ENCODE assay signal across 9 cellular contexts in the genomic region with DNA sequence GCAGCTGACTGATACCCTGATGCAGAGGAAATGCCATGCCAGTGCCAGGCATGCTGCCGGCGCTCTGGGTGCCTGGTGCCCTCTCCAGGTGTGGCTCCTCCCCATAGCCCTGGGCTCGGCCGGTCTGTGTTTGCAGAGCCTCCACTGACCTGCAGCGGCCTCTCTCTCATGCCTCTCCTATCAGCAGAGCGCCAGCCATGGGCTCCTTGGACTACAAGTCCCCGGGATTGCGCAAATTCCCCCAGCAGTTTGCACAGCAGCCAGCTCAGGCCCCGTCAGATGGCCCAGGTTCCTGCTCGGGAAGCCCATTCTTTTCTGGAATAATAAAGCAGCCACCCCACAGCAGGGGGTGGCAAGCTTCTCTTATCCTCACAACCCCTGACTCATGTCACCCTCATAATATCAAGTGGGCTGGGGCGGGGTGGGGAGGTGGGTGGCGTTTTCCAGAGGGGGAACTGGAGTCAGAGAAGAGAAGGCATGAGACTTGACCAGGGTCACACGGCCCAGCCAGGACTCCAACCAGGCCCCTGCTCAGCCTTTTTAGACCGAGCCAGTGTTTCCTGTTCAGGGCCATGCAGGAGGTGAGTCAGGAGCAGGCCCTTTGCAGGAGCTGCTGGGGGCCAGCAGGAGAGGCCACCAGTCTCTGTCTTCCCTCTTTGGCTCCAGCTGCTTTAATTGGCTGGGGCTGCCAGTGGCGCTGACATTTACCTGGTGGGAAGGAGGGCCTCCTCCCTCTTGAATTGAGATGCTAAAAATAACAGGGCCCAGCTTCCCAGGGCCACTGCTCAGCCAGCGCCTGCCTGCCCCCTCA. TPM values are rescaled to one million over a fixed set of nuclear protein-coding genes. Genes with fewer than 3 reads are reported as not detected.
A peak's percentile ranks its signal among the peaks of the same experiment; 100 is the strongest.
DNase-seq lines count a peak whose midpoint lies in the region; ATAC-seq, FAIRE-seq and TF ChIP-seq lines count a peak whose summit lies in the region.
"Had no signal": no experiment of that assay in that cellular context is flagged by ENCODE, and none has a peak within 500 bp of the region (broad histone marks: within the 10 kb centered on the region; RNA-seq: fewer than 3 reads in every experiment).

No MANE protein-coding gene starts in this region.

- no peaks in the 10 kb centered on the region for H3K27me3 ChIP-seq in endothelial cell of umbilical vein (ENCODE audit: control insufficient read depth in 2 of 2, insufficient read depth in 2 of 2, low read length in 2 of 2)

- peak; percentile 93 for FAIRE-seq in endothelial cell of umbilical vein (lab: Jason Lieb, UNC)

- POLR2A ChIA-PET in endothelial cell of umbilical vein (lab: Charles Lee): interaction anchor here (0.6 to 0.7 kb wide), 3 partner anchors 39 to 668 kb away, joined by 3 read pairs; no protein-coding TSS in a partner anchor

- DNase-seq in DMS153 (lab: John Stamatoyannopoulos, UW) (peak; percentile 57), NCI-H2196 (lab: John Stamatoyannopoulos, UW; ENCODE audit: unreplicated experiment) (peak; percentile 54), endothelial cell of umbilical vein (ENCODE audit: low read depth, low spot score) (peak; percentile 67), omental fat pad (ENCODE audit: low spot score) (no peak), retina (no peak)
- DNase-seq in stimulated activated CD4-positive, alpha-beta T cell treated with anti-CD3 and anti-CD28 coated beads, Interleukin-2, amount 100 ng/mL, for 24 hours: no peak
- DNase-seq: immature natural killer cell had no signal

- H3K4me2 ChIP-seq in endothelial cell of umbilical vein (ENCODE audit: insufficient read depth, low read length): peak overlapping the region; percentile 14

- intact Hi-C loops in endothelial cell of umbilical vein (cut with micrococcal nuclease): loop anchor here (2.0 kb wide), 1 partner anchor 43 kb away; no protein-coding TSS in a partner anchor

- H2AFZ ChIP-seq in endothelial cell of umbilical vein (ENCODE audit: low read depth, low read length): no peak overlapping the region

- peak; percentile 59 for ATAC-seq in omental fat pad (ENCODE audit: low FRiP score)
- ATAC-seq in HG03097 (IDR thresholded peaks at IDR 0.05; ENCODE audit: low FRiP score, unreplicated experiment): no peak
- no peak for ATAC-seq in HG02623 (IDR thresholded peaks at IDR 0.05; ENCODE audit: unreplicated experiment)

- no TSS peak for BruUV-seq in endothelial cell of umbilical vein (replicated peaks; lab: Mats Ljungman, UMichigan)

- peaks cover 49% of the 10 kb centered on the region for H3K4me1 ChIP-seq in endothelial cell of umbilical vein (ENCODE audit: control insufficient read depth, extremely low read depth, insufficient read depth, low read length)

- no peaks in the 10 kb centered on the region for H3K9me1 ChIP-seq in endothelial cell of umbilical vein (replicated peaks; ENCODE audit: control insufficient read depth, extremely low read depth, insufficient read depth, low read length)

- TF ChIP-seq POLR2A in endothelial cell of umbilical vein (IDR thresholded peaks at IDR 0.05; ENCODE audit: low read depth, low read length): no peak

- CTCF ChIA-PET in endothelial cell of umbilical vein (lab: Charles Lee): interaction anchor here (0.7 to 5.1 kb wide), 12 partner anchors 13 to 75 kb away, joined by 3 to 44 read pairs (median 4); no protein-coding TSS in a partner anchor

- H3K9me3 ChIP-seq in endothelial cell of umbilical vein (replicated peaks; ENCODE audit: control insufficient read depth, insufficient read depth, low read length): no peaks in the 10 kb centered on the region

- dilution Hi-C loops in endothelial cell of umbilical vein (cut with MboI; ENCODE audit: extremely low pct_ligation_motif_present, low sequenced_read_pairs): no loop called here

- TF ChIP-seq CTCF in endothelial cell of umbilical vein (IDR thresholded peaks at IDR 0.05; ENCODE audit: extremely low read depth in 1 of 2, insufficient read depth in 1 of 2, low read depth in 1 of 2, low read length in 2 of 2) (no peak), omental fat pad (IDR thresholded peaks at IDR 0.05) (no peak)

- H3K79me2 ChIP-seq in endothelial cell of umbilical vein (ENCODE audit: control insufficient read depth, insufficient read depth, low read length): peaks cover 8% of the 10 kb centered on the region

- peaks cover 0 to 28% of the 10 kb centered on the region in 2 experiments for H3K36me3 ChIP-seq in endothelial cell of umbilical vein (ENCODE audit: control insufficient read depth in 2 of 2, extremely low read depth in 1 of 2, insufficient read depth in 2 of 2, low read length in 2 of 2)

- no peak overlapping the region for H3K4me3 ChIP-seq in endothelial cell of umbilical vein (replicated peaks in 1 of 3; ENCODE audit: insufficient read depth in 1 of 3, low read depth in 1 of 3, low read length in 3 of 3)

- no peak overlapping the region for H3K9ac ChIP-seq in endothelial cell of umbilical vein (replicated peaks; ENCODE audit: extremely low read depth, insufficient read depth, low read length)

- no peaks in the 10 kb centered on the region for H4K20me1 ChIP-seq in endothelial cell of umbilical vein (replicated peaks; ENCODE audit: control insufficient read depth, extremely low read depth, insufficient read depth, low read length)

- peak overlapping the region; percentile 21 for H3K27ac ChIP-seq in endothelial cell of umbilical vein (ENCODE audit: insufficient read depth, low read depth, low read length)

TF ChIP-seq in endothelial cell of umbilical vein, 7 proteins besides CTCF, POLR2A, EP300 and RAD21:
- TF ChIP-seq, protein P1, sequence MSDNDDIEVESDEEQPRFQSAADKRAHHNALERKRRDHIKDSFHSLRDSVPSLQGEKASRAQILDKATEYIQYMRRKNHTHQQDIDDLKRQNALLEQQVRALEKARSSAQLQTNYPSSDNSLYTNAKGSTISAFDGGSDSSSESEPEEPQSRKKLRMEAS (IDR thresholded peaks at IDR 0.05; ENCODE audit: insufficient read depth, insufficient read length): no peak
- no peak for TF ChIP-seq GATA2 (IDR thresholded peaks at IDR 0.05; ENCODE audit: insufficient read depth, insufficient read length, low read depth, low read length)
- no peak for TF ChIP-seq POLR2AphosphoS5 (IDR thresholded peaks at IDR 0.05; ENCODE audit: insufficient read depth, low read depth, low read length)
- TF ChIP-seq JUN (IDR thresholded peaks at IDR 0.05; ENCODE audit: borderline replicate concordance, insufficient read depth, insufficient read length, low read depth): no peak
- TF ChIP-seq MYC (IDR thresholded peaks at IDR 0.05; ENCODE audit: low read depth, low read length): no peak
- no peak for TF ChIP-seq FOS (IDR thresholded peaks at IDR 0.05; ENCODE audit: borderline replicate concordance, insufficient read depth, low read length)
- TF ChIP-seq EZH2 (IDR thresholded peaks at IDR 0.05; ENCODE audit: borderline replicate concordance, low read depth, low read length, severe bottlenecking): no peak

RNA-seq across cellular contexts. Expression of a gene that starts 58.6 kb away (rescaled TPM):
- 46.7 and 49.6 TPM in 2 replicates for total RNA-seq in endothelial cell of umbilical vein
- 12.5 and 13.0 TPM in 2 replicates for polyA plus RNA-seq in endothelial cell of umbilical vein
- polyA plus RNA-seq in endothelial cell of umbilical vein (2011; cell fraction: cytosol; rRNA removed): 21.9 and 22.0 TPM in 2 replicates
- 28.9 and 35.8 TPM in 2 replicates for polyA plus RNA-seq in endothelial cell of umbilical vein (2011; cell fraction: nucleus; rRNA removed)
- polyA plus RNA-seq in endothelial cell of umbilical vein (2012): 33.1 and 33.9 TPM in 2 replicates
- 28.8 and 38.1 TPM in 2 replicates for polyA minus RNA-seq in endothelial cell of umbilical vein
- polyA minus RNA-seq in endothelial cell of umbilical vein (2011; cell fraction: cytosol; rRNA and poly(A)+ RNA removed): 5.4 TPM
- 26.6 and 30.9 TPM in 2 replicates for polyA minus RNA-seq in endothelial cell of umbilical vein (2011; cell fraction: nucleus; rRNA and poly(A)+ RNA removed)
- total RNA-seq in omental fat pad: 10 to 100 TPM; 24.2 to 64.8 (median 43.1) TPM

Comparison
In these comparisons a context has a peak if more than half of its experiments do, and no peak if none do; other contexts are left out.
1. DNase-seq: peak in DMS153 (single experiment), NCI-H2196 (single experiment) and endothelial cell of umbilical vein (single experiment); none in omental fat pad (single experiment), stimulated activated CD4-positive, alpha-beta T cell treated with anti-CD3 and anti-CD28 coated beads, Interleukin-2, amount 100 ng/mL, for 24 hours (0 of 2) and retina (single experiment).